24 cellular contexts compared by ENCODE assay signal in genomic region chr18:57347784-57348183, GRCh38. TPM values are rescaled to one million over a fixed set of nuclear protein-coding genes. Genes with fewer than 3 reads are reported as not detected.
DNase-seq lines count a peak whose midpoint lies in the region; ATAC-seq, FAIRE-seq and TF ChIP-seq lines count a peak whose summit lies in the region.
"Had no signal": no experiment of that assay in that cellular context is flagged by ENCODE, and none has a peak within 500 bp of the region (broad histone marks: within the 10 kb centered on the region; RNA-seq: fewer than 3 reads in every experiment).

No MANE protein-coding gene starts in this region.

- H3K4me3 Mint-ChIP-seq in glutamatergic neuron (ENCODE audit: unreplicated experiment): peak overlapping the region; percentile 68
- no peak overlapping the region for H3K4me3 Mint-ChIP-seq in activated CD8-positive, alpha-beta T cell treated with anti-CD3 and anti-CD28 coated beads, Interleukin-2, amount 10 ng/mL, durations not matched to agents 7 days and 5 days
- H3K4me3 Mint-ChIP-seq: CD14-positive monocyte; CD4-positive, alpha-beta T cell; CD8-positive, alpha-beta memory T cell; HFFc6 had no signal

- DNase-seq in HepG2 (ENCODE audit: low spot score) (no peak), right lobe of liver (no peak), NCI-H2171 treated with DMSO at 0.1 percent for 48 hours (lab: John Stamatoyannopoulos, UW) (peak; percentile 35), glutamatergic neuron (peak; percentile 63), substantia nigra (lab: John Stamatoyannopoulos, UW) (no peak)
- no peak for DNase-seq in activated CD8-positive, alpha-beta T cell treated with anti-CD3 and anti-CD28 coated beads, Interleukin-2, amount 10 ng/mL, durations not matched to agents 7 days and 5 days
- DNase-seq: 8988T; ACHN; AML-193; BE2C; CD4-positive, alpha-beta T cell; CD8-positive, alpha-beta memory T cell; DMS 273 treated with DMSO at 0.1 percent for 48 hours; DND-41; GM23248; HFFc6 had no signal

- H3K27me3 ChIP-seq in HepG2 (ENCODE audit: control insufficient read depth in 1 of 2, insufficient read depth in 2 of 2, low read length in 2 of 2) (peaks cover 0 to 5% of the 10 kb centered on the region in 2 experiments; a peak in 2 of 5 replicates), right lobe of liver (no peaks in the 10 kb centered on the region)
- H3K27me3 ChIP-seq: BE2C; BLaER1 treated with 17β-estradiol and CSF1 and Interleukin-3, amounts not matched to agents 10 nM and 100 nM had no signal

- peak overlapping the region; percentile 65 for H3K27ac Mint-ChIP-seq in glutamatergic neuron (ENCODE audit: unreplicated experiment)
- H3K27ac Mint-ChIP-seq in activated CD8-positive, alpha-beta T cell treated with anti-CD3 and anti-CD28 coated beads, Interleukin-2, amount 10 ng/mL, durations not matched to agents 7 days and 5 days: no peak overlapping the region
- H3K27ac Mint-ChIP-seq: CD14-positive monocyte; CD4-positive, alpha-beta T cell; CD8-positive, alpha-beta memory T cell; HFFc6 had no signal

- ATAC-seq in HepG2 (peak; percentile 52; the same call in 1 of the 3 replicates), right lobe of liver (no peak), GM21528 (IDR thresholded peaks at IDR 0.05; ENCODE audit: low FRiP score, unreplicated experiment) (no peak)
- ATAC-seq in activated CD8-positive, alpha-beta T cell treated with anti-CD3 and anti-CD28 coated beads, Interleukin-2, amount 10 ng/mL, durations not matched to agents 7 days and 5 days: no peak
- ATAC-seq: A549 had no signal

- no peaks in the 10 kb centered on the region for H3K9me3 ChIP-seq in HepG2 (ENCODE audit: low read length)
- no peaks in the 10 kb centered on the region for H3K9me3 ChIP-seq in right lobe of liver
- H3K9me3 ChIP-seq: A549, BE2C, HAP-1 had no signal

- H3K36me3 ChIP-seq in HepG2 (replicated peaks in 1 of 2; ENCODE audit: control insufficient read depth in 1 of 2, insufficient read depth in 2 of 2, low read length in 2 of 2) (no peaks in the 10 kb centered on the region), right lobe of liver (no peaks in the 10 kb centered on the region)
- H3K36me3 ChIP-seq: BE2C; BLaER1 treated with 17β-estradiol and CSF1 and Interleukin-3, amounts not matched to agents 10 nM and 100 nM; HAP-1 had no signal

- H3K27ac ChIP-seq in HepG2 (ENCODE audit: extremely low read length, insufficient read depth, low read length) (no peak overlapping the region), right lobe of liver (no peak overlapping the region), substantia nigra (ENCODE audit: low read depth, low read length, poor library complexity, severe bottlenecking) (no peak overlapping the region)
- H3K27ac ChIP-seq: A549; BLaER1 treated with 17β-estradiol and CSF1 and Interleukin-3, amounts not matched to agents 10 nM and 100 nM; GM23248 had no signal

- intact Hi-C loops in HepG2 (cut with micrococcal nuclease; ENCODE audit: unreplicated experiment) (no loop called here), right lobe of liver (cut with DNase I) (no loop called here)

- H3K4me1 ChIP-seq in HepG2 (ENCODE audit: insufficient read depth, low read length) (no peaks in the 10 kb centered on the region), right lobe of liver (peaks cover 0 to under 1% (median 0%) of the 10 kb centered on the region in 4 donors)
- H3K4me1 ChIP-seq: A549; BLaER1 treated with 17β-estradiol and CSF1 and Interleukin-3, amounts not matched to agents 10 nM and 100 nM; HAP-1 had no signal

- no peak for FAIRE-seq in HepG2 (lab: Jason Lieb, UNC)
- FAIRE-seq: A549, G401.6, GM12892 had no signal

- peaks cover 54% of the 10 kb centered on the region for H3K4me1 Mint-ChIP-seq in glutamatergic neuron (ENCODE audit: low read depth, unreplicated experiment)
- H3K4me1 Mint-ChIP-seq in activated CD8-positive, alpha-beta T cell treated with anti-CD3 and anti-CD28 coated beads, Interleukin-2, amount 10 ng/mL, durations not matched to agents 7 days and 5 days (ENCODE audit: low read depth): peaks cover 2% of the 10 kb centered on the region
- H3K4me1 Mint-ChIP-seq: CD14-positive monocyte; CD8-positive, alpha-beta memory T cell had no signal

- TF ChIP-seq EP300 in HepG2 (IDR thresholded peaks at IDR 0.05; ENCODE audit: low read depth in 2 of 2, low read length in 2 of 2) (no peak), HepG2 (CRISPR knock-in tag; IDR thresholded peaks at IDR 0.05; ENCODE audit: borderline replicate concordance) (no peak)

- H3K4me2 ChIP-seq in HepG2 (ENCODE audit: low read depth, low read length): no peak overlapping the region
- H3K4me2 ChIP-seq: A549; BLaER1 treated with 17β-estradiol and CSF1 and Interleukin-3, amounts not matched to agents 10 nM and 100 nM had no signal

- no peak for TF ChIP-seq RAD21 in HepG2 (CRISPR knock-in tag; IDR thresholded peaks at IDR 0.05)

- BruUV-seq in HepG2 (replicated peaks; lab: Mats Ljungman, UMichigan): no TSS peak

- CTCF ChIA-PET in HepG2 (lab: Yijun Ruan, JAX; ENCODE audit: low intra/inter-chr PET ratio, low total read pairs): no interaction called here
- CTCF ChIA-PET in activated CD8-positive, alpha-beta T cell treated with anti-CD3 and anti-CD28 coated beads, Interleukin-2, amount 10 ng/mL, durations not matched to agents 7 days and 5 days (lab: Charles Lee): no interaction called here

- peaks cover 12% of the 10 kb centered on the region for H3K9me3 Mint-ChIP-seq in glutamatergic neuron (ENCODE audit: unreplicated experiment)
- no peaks in the 10 kb centered on the region for H3K9me3 Mint-ChIP-seq in activated CD8-positive, alpha-beta T cell treated with anti-CD3 and anti-CD28 coated beads, Interleukin-2, amount 10 ng/mL, durations not matched to agents 7 days and 5 days (ENCODE audit: insufficient read depth)
- H3K9me3 Mint-ChIP-seq: CD4-positive, alpha-beta T cell; HFFc6 had no signal

- H3K9ac ChIP-seq in HepG2 (ENCODE audit: insufficient read depth, low read depth, low read length): no peak overlapping the region
- H3K9ac ChIP-seq: BLaER1 treated with 17β-estradiol and CSF1 and Interleukin-3, amounts not matched to agents 10 nM and 100 nM; GM23248 had no signal

- H3K36me3 Mint-ChIP-seq in glutamatergic neuron (ENCODE audit: unreplicated experiment): no peaks in the 10 kb centered on the region
- H3K36me3 Mint-ChIP-seq in activated CD8-positive, alpha-beta T cell treated with anti-CD3 and anti-CD28 coated beads, Interleukin-2, amount 10 ng/mL, durations not matched to agents 7 days and 5 days (ENCODE audit: low read depth): no peaks in the 10 kb centered on the region
- H3K36me3 Mint-ChIP-seq: CD8-positive, alpha-beta memory T cell had no signal

- H3K4me3 ChIP-seq in HepG2 (replicated peaks in 1 of 3; ENCODE audit: insufficient read depth in 1 of 3, low read depth in 2 of 3, low read length in 3 of 3) (no peak overlapping the region), right lobe of liver (no peak overlapping the region)
- H3K4me3 ChIP-seq: A549; BLaER1 treated with 17β-estradiol and CSF1 and Interleukin-3, amounts not matched to agents 10 nM and 100 nM; GM23248; HAP-1 had no signal

- no peaks in the 10 kb centered on the region for H4K20me1 ChIP-seq in HepG2 (ENCODE audit: insufficient read depth, low read length)
- H4K20me1 ChIP-seq: BLaER1 treated with 17β-estradiol and CSF1 and Interleukin-3, amounts not matched to agents 10 nM and 100 nM had no signal

- TF ChIP-seq CTCF in HepG2 (CRISPR knock-in tag; IDR thresholded peaks at IDR 0.05) (no peak), right lobe of liver (IDR thresholded peaks at IDR 0.05) (no peak), glutamatergic neuron (IDR thresholded peaks at IDR 0.05; ENCODE audit: partially characterized antibody, unreplicated experiment) (no peak)

- in situ Hi-C loops in HepG2 (cut with HindIII; ENCODE audit: extremely low pct_ligation_motif_present, low pct_unique_long_range_greater_than_20kb): no loop called here

- 23% methylated on average over 8 of the region's 11 CpGs for WGBS in HepG2 (ENCODE audit: low lambda C conversion rate)
- WGBS in right lobe of liver (ENCODE audit: insufficient coverage, low coverage, low lambda C conversion rate, missing lambda C conversion rate): 77% methylated on average over 4 of the region's 11 CpGs

- H3K79me2 ChIP-seq in HepG2 (ENCODE audit: insufficient read depth, low read length): no peaks in the 10 kb centered on the region

- no peak for TF ChIP-seq POLR2A in HepG2 (IDR thresholded peaks at IDR 0.05; ENCODE audit: insufficient read depth in 1 of 2, low read depth in 2 of 2, low read length in 2 of 2)
- TF ChIP-seq POLR2A in right lobe of liver (IDR thresholded peaks at IDR 0.05): no peak

- POLR2A ChIA-PET in HepG2 (lab: Yijun Ruan, JAX): no interaction called here
- POLR2A ChIA-PET in activated CD8-positive, alpha-beta T cell treated with anti-CD3 and anti-CD28 coated beads, Interleukin-2, amount 10 ng/mL, durations not matched to agents 7 days and 5 days (lab: Charles Lee): interaction anchor here (0.6 kb wide), 1 partner anchor 1297 kb away, joined by 5 read pairs; no protein-coding TSS in a partner anchor

- peaks cover 3% of the 10 kb centered on the region for H3K27me3 Mint-ChIP-seq in glutamatergic neuron (ENCODE audit: unreplicated experiment)
- peaks cover 23% of the 10 kb centered on the region for H3K27me3 Mint-ChIP-seq in activated CD8-positive, alpha-beta T cell treated with anti-CD3 and anti-CD28 coated beads, Interleukin-2, amount 10 ng/mL, durations not matched to agents 7 days and 5 days (ENCODE audit: low read depth)

- H2AFZ ChIP-seq in HepG2 (ENCODE audit: low read length): no peak overlapping the region
- H2AFZ ChIP-seq: GM23248 had no signal

RNA-seq across cellular contexts. Expression of gene ST8SIA3, which starts 4.6 kb away (rescaled TPM):
- total RNA-seq in HepG2 (2016; rRNA removed; fragmentation: Illumina TruSeq; extraction: Trizol) (not detected in 2 replicates), right lobe of liver (under 1 TPM in 5 of 6 experiments, not detected in 1; 0.02 to 0.15 (median 0.07) TPM), glutamatergic neuron (ENCODE audit: unreplicated experiment) (17.7 TPM)
- total RNA-seq in HepG2 (2016; cell fraction: cytosol; rRNA removed; fragmentation: Illumina TruSeq; extraction: Trizol; ENCODE audit: low read depth): not detected in 2 replicates
- not detected in 2 replicates for total RNA-seq in HepG2 (2016; cell fraction: insoluble cytoplasmic fraction; rRNA removed; fragmentation: Illumina TruSeq; extraction: Trizol)
- not detected in 2 replicates for total RNA-seq in HepG2 (2016; cell fraction: membrane; rRNA removed; fragmentation: Illumina TruSeq; extraction: Trizol)
- total RNA-seq in HepG2 (2016; cell fraction: nucleus; rRNA removed; fragmentation: Illumina TruSeq; extraction: Trizol): not detected in 2 replicates
- polyA plus RNA-seq in HepG2 (2011; rRNA removed): not detected in 2 replicates
- polyA plus RNA-seq in HepG2 (2011; cell fraction: cytosol; rRNA removed): not detected in 2 replicates
- not detected in 2 replicates for polyA plus RNA-seq in HepG2 (2011; cell fraction: nucleus; rRNA removed)
- 0.01 and 0.03 TPM in 2 replicates for polyA plus RNA-seq in HepG2 (2012)
- not detected in 2 replicates for polyA plus RNA-seq in HepG2 (2016; cell fraction: cytosol; fragmentation: Illumina TruSeq; extraction: Trizol; ENCODE audit: low read depth)
- polyA plus RNA-seq in HepG2 (2016; cell fraction: insoluble cytoplasmic fraction; fragmentation: Illumina TruSeq; extraction: Trizol; ENCODE audit: low read depth): not detected in 2 replicates
- polyA plus RNA-seq in HepG2 (2016; cell fraction: membrane; fragmentation: Illumina TruSeq; extraction: Trizol; ENCODE audit: low read depth): not detected in 2 replicates
- polyA plus RNA-seq in HepG2 (2016; cell fraction: nucleus; fragmentation: Illumina TruSeq; extraction: Trizol; ENCODE audit: insufficient read depth, low read depth): not detected in 2 replicates
- polyA minus RNA-seq in HepG2 (2011; rRNA and poly(A)+ RNA removed; ENCODE audit: low replicate concordance): not detected in 2 replicates
- not detected in 2 replicates for polyA minus RNA-seq in HepG2 (2011; cell fraction: cytosol; rRNA and poly(A)+ RNA removed)
- not detected in 2 replicates for polyA minus RNA-seq in HepG2 (2011; cell fraction: nucleus; rRNA and poly(A)+ RNA removed)
- total RNA-seq in activated CD8-positive, alpha-beta T cell treated with anti-CD3 and anti-CD28 coated beads, Interleukin-2, amount 10 ng/mL, durations not matched to agents 7 days and 5 days: not detected
- total RNA-seq: CD4-positive, alpha-beta T cell; CD8-positive, alpha-beta memory T cell; GM23248; H4; HFFc6 had no signal
- polyA plus RNA-seq: A549; CD14-positive monocyte; CD8-positive, alpha-beta memory T cell; GM23248 had no signal

Comparison
In these comparisons a context has a peak if more than half of its experiments do, and no peak if none do; other contexts are left out.
1. DNase-seq: peak in NCI-H2171 treated with DMSO at 0.1 percent for 48 hours (single experiment) and glutamatergic neuron (single experiment); none in HepG2 (single experiment), right lobe of liver (0 of 3), activated CD8-positive, alpha-beta T cell treated with anti-CD3 and anti-CD28 coated beads, Interleukin-2, amount 10 ng/mL, durations not matched to agents 7 days and 5 days (single experiment) and substantia nigra (0 of 49).
2. RNA of gene ST8SIA3, which starts 4.6 kb away (total RNA-seq): 17.7 TPM in glutamatergic neuron (single experiment); 0.02 to 0.15 TPM in right lobe of liver, not detected in HepG2 and not detected in activated CD8-positive, alpha-beta T cell treated with anti-CD3 and anti-CD28 coated beads, Interleukin-2, amount 10 ng/mL, durations not matched to agents 7 days and 5 days; every median in the first group is over 10 times any median in the second.